ENCODE assay signal across 33 cellular contexts in genomic region chr10:115762029-115762428, GRCh38.
DNase-seq lines count a peak whose midpoint lies in the region; ATAC-seq and TF ChIP-seq lines count a peak whose summit lies in the region.
"Had no signal": no experiment of that assay in that cellular context is flagged by ENCODE, and none has a peak within 500 bp of the region (broad histone marks: within the 10 kb centered on the region; RNA-seq: fewer than 3 reads in every experiment).

No MANE protein-coding gene starts in this region.

- H3K4me3 Mint-ChIP-seq in osteocyte (ENCODE audit: unreplicated experiment), result no peak overlapping the region
- H3K4me3 Mint-ChIP-seq: activated naive CD8-positive, alpha-beta T cell treated with anti-CD3 and anti-CD28 coated beads, Interleukin-2, amount 10 ng/mL, durations not matched to agents 7 days and 5 days; central memory CD8-positive, alpha-beta T cell; endodermal cell; memory B cell; neural crest cell; T-helper 1 cell treated with Interleukin-12 subunit alpha and Interleukin-12 subunit beta and Interleukin-4 antibody, amounts not matched to agents 30 μg/mL and 1 μg/mL, for 36 hours had no signal

- no peaks in the 10 kb centered on the region for H3K27me3 ChIP-seq in MG63
- H3K27me3 ChIP-seq: BLaER1, sigmoid colon had no signal

- H3K36me3 Mint-ChIP-seq in osteocyte (ENCODE audit: unreplicated experiment), result no peaks in the 10 kb centered on the region
- H3K36me3 Mint-ChIP-seq: activated naive CD8-positive, alpha-beta T cell treated with anti-CD3 and anti-CD28 coated beads, Interleukin-2, amount 10 ng/mL, durations not matched to agents 7 days and 5 days; memory B cell had no signal

- no peak for TF ChIP-seq CTCF in fibroblast of mammary gland (conservative IDR thresholded peaks at IDR 0.05; ENCODE audit: control insufficient read depth, insufficient read depth, low read depth, low read length)
- TF ChIP-seq CTCF in osteocyte (IDR thresholded peaks at IDR 0.05), result no peak

- no peaks in the 10 kb centered on the region for H3K36me3 ChIP-seq in MG63
- H3K36me3 ChIP-seq: BLaER1, sigmoid colon had no signal

- no peaks in the 10 kb centered on the region for H3K27me3 Mint-ChIP-seq in osteocyte (ENCODE audit: unreplicated experiment)
- H3K27me3 Mint-ChIP-seq: activated naive CD8-positive, alpha-beta T cell treated with anti-CD3 and anti-CD28 coated beads, Interleukin-2, amount 10 ng/mL, durations not matched to agents 7 days and 5 days; central memory CD8-positive, alpha-beta T cell; memory B cell had no signal

- peaks cover 7% of the 10 kb centered on the region for H3K9me3 Mint-ChIP-seq in osteocyte (ENCODE audit: unreplicated experiment)

- ATAC-seq in HG03139 (IDR thresholded peaks at IDR 0.05; ENCODE audit: unreplicated experiment) (no peak), HG03045 (IDR thresholded peaks at IDR 0.05; ENCODE audit: unreplicated experiment) (no peak)
- ATAC-seq: HCT116 had no signal

- DNase-seq in GM03348 (ENCODE audit: low spot score) (peak; percentile 37), MG63 (peak; percentile 63), fibroblast of mammary gland (ENCODE audit: low read depth) (peak; percentile 57), osteocyte (ENCODE audit: extremely low spot score, unreplicated experiment) (no peak), iPS-NIHi7 (ENCODE audit: extremely low spot score) (no peak), NCI-H1930 (lab: John Stamatoyannopoulos, UW) (no peak)
- DNase-seq: ACHN; activated CD4-positive, alpha-beta T cell treated with anti-CD3 and anti-CD28 coated beads, Interleukin-2, amount 50 U/mL, for 1 hour; activated CD4-positive, CD25-positive, alpha-beta regulatory T cell; activated gamma-delta T cell treated with Interleukin-2 at 50 U/mL for 16 hours; activated naive CD8-positive, alpha-beta T cell treated with anti-CD3 and anti-CD28 coated beads, Interleukin-2, amount 10 ng/mL, durations not matched to agents 7 days and 5 days; activated T-cell treated with anti-CD3 and anti-CD28 coated beads, Interleukin-2, amount 50 U/mL, for 48 hours; dermis blood vessel endothelial cell; DMS153; endodermal cell; KBM-7; MM.1S; NCI-H1105 treated with DMSO at 0.1 percent for 48 hours; NCI-H187 treated with DMSO at 0.1 percent for 48 hours; NCI-H2227 treated with DMSO at 0.1 percent for 48 hours; NCI-H526; sigmoid colon; stimulated activated CD4-positive, alpha-beta T cell treated with anti-CD3 and anti-CD28 coated beads, Interleukin-4, amount 100 ng/mL, for 24 hours; trophoblast cell had no signal

- peaks cover 15% of the 10 kb centered on the region for H3K4me1 Mint-ChIP-seq in osteocyte (ENCODE audit: unreplicated experiment)
- H3K4me1 Mint-ChIP-seq: activated naive CD8-positive, alpha-beta T cell treated with anti-CD3 and anti-CD28 coated beads, Interleukin-2, amount 10 ng/mL, durations not matched to agents 7 days and 5 days; central memory CD8-positive, alpha-beta T cell; endodermal cell; memory B cell had no signal

- H3K27ac Mint-ChIP-seq in osteocyte (ENCODE audit: unreplicated experiment), result peak overlapping the region; percentile 57
- H3K27ac Mint-ChIP-seq: activated naive CD8-positive, alpha-beta T cell treated with anti-CD3 and anti-CD28 coated beads, Interleukin-2, amount 10 ng/mL, durations not matched to agents 7 days and 5 days; endodermal cell; memory B cell; T-helper 1 cell treated with Interleukin-12 subunit alpha and Interleukin-12 subunit beta and Interleukin-4 antibody, amounts not matched to agents 30 μg/mL and 1 μg/mL, for 36 hours had no signal

- H3K4me3 ChIP-seq in MG63 (no peak overlapping the region), fibroblast of mammary gland (ENCODE audit: control insufficient read depth, low read depth, low read length) (no peak overlapping the region)
- H3K4me3 ChIP-seq: BLaER1, sigmoid colon, SK-N-MC had no signal

- no peaks in the 10 kb centered on the region for H3K9me3 ChIP-seq in MG63
- H3K9me3 ChIP-seq: BLaER1, sigmoid colon had no signal

Comparison
In these comparisons a context has a peak if more than half of its experiments do, and no peak if none do; other contexts are left out.
1. DNase-seq: peak in GM03348 (single experiment), MG63 (single experiment) and fibroblast of mammary gland (single experiment); none in osteocyte (single experiment), iPS-NIHi7 (single experiment) and NCI-H1930 (0 of 2).